14 cellular contexts compared by ENCODE assay signal in genomic region chr19:41530184-41530534, GRCh38. TPM values are rescaled to one million over a fixed set of nuclear protein-coding genes. Genes with fewer than 3 reads are reported as not detected.
DNase-seq lines count a peak whose midpoint lies in the region; ATAC-seq and TF ChIP-seq lines count a peak whose summit lies in the region.
"Had no signal": no experiment of that assay in that cellular context is flagged by ENCODE, and none has a peak within 500 bp of the region (broad histone marks: within the 10 kb centered on the region; RNA-seq: fewer than 3 reads in every experiment).

No MANE protein-coding gene starts in this region.

- H3K36me3 Mint-ChIP-seq in activated naive CD4-positive, alpha-beta T cell treated with anti-CD3 and anti-CD28 coated beads, Interleukin-2, amount 50 U/mL, for 24 hours: peaks cover 17% of the 10 kb centered on the region
- peaks cover 19% of the 10 kb centered on the region for H3K36me3 Mint-ChIP-seq in activated T-helper 1 cell treated with anti-CD3 and anti-CD28 coated beads, Interleukin-12 subunit alpha, Interleukin-12 subunit beta, Interleukin-2, Interleukin-4 antibody, amounts not matched to agents 30 ng/mL and 10 ng/mL and 1 ng/mL, durations not matched to agents 14 hours and 24 hours and 36 hours (ENCODE audit: low read depth)

- ATAC-seq in lower lobe of right lung: no peak
- no peak for ATAC-seq in aorta (ENCODE audit: low FRiP score)
- ATAC-seq in HG03175 (IDR thresholded peaks at IDR 0.05; ENCODE audit: unreplicated experiment): no peak

- no peaks in the 10 kb centered on the region for H3K9me3 ChIP-seq in lower lobe of right lung
- H3K9me3 ChIP-seq in aorta (ENCODE audit: control insufficient read depth, low read length): peaks cover 4% of the 10 kb centered on the region
- H3K9me3 ChIP-seq: ovary, SJCRH30 had no signal

- no peaks in the 10 kb centered on the region for H3K27me3 Mint-ChIP-seq in activated naive CD4-positive, alpha-beta T cell treated with anti-CD3 and anti-CD28 coated beads, Interleukin-2, amount 50 U/mL, for 24 hours
- peaks cover 5% of the 10 kb centered on the region for H3K27me3 Mint-ChIP-seq in activated T-helper 1 cell treated with anti-CD3 and anti-CD28 coated beads, Interleukin-12 subunit alpha, Interleukin-12 subunit beta, Interleukin-2, Interleukin-4 antibody, amounts not matched to agents 30 ng/mL and 10 ng/mL and 1 ng/mL, durations not matched to agents 14 hours and 24 hours and 36 hours (ENCODE audit: insufficient read depth)

- peaks cover 12% of the 10 kb centered on the region for H3K9me3 Mint-ChIP-seq in activated naive CD4-positive, alpha-beta T cell treated with anti-CD3 and anti-CD28 coated beads, Interleukin-2, amount 50 U/mL, for 24 hours
- peaks cover 33% of the 10 kb centered on the region for H3K9me3 Mint-ChIP-seq in activated T-helper 1 cell treated with anti-CD3 and anti-CD28 coated beads, Interleukin-12 subunit alpha, Interleukin-12 subunit beta, Interleukin-2, Interleukin-4 antibody, amounts not matched to agents 30 ng/mL and 10 ng/mL and 1 ng/mL, durations not matched to agents 14 hours and 24 hours and 36 hours

- H3K4me3 ChIP-seq in lower lobe of right lung (no peak overlapping the region), aorta (ENCODE audit: low read length in 2 of 2) (no peak overlapping the region)
- H3K4me3 ChIP-seq: ovary, SJCRH30 had no signal

- peak overlapping the region; percentile 53 for H3K27ac Mint-ChIP-seq in activated naive CD4-positive, alpha-beta T cell treated with anti-CD3 and anti-CD28 coated beads, Interleukin-2, amount 50 U/mL, for 24 hours
- H3K27ac Mint-ChIP-seq in activated T-helper 1 cell treated with anti-CD3 and anti-CD28 coated beads, Interleukin-12 subunit alpha, Interleukin-12 subunit beta, Interleukin-2, Interleukin-4 antibody, amounts not matched to agents 30 ng/mL and 10 ng/mL and 1 ng/mL, durations not matched to agents 14 hours and 24 hours and 36 hours: peak overlapping the region; percentile 87

- peak overlapping the region; percentile 85 for H3K4me3 Mint-ChIP-seq in activated naive CD4-positive, alpha-beta T cell treated with anti-CD3 and anti-CD28 coated beads, Interleukin-2, amount 50 U/mL, for 24 hours
- H3K4me3 Mint-ChIP-seq in activated T-helper 1 cell treated with anti-CD3 and anti-CD28 coated beads, Interleukin-12 subunit alpha, Interleukin-12 subunit beta, Interleukin-2, Interleukin-4 antibody, amounts not matched to agents 30 ng/mL and 10 ng/mL and 1 ng/mL, durations not matched to agents 14 hours and 24 hours and 36 hours: peak overlapping the region; percentile 82

- H3K27ac ChIP-seq in lower lobe of right lung: peak overlapping the region; percentile 86
- H3K27ac ChIP-seq in temporal lobe (ENCODE audit: low read depth, low read length): peak overlapping the region; percentile 7
- no peak overlapping the region for H3K27ac ChIP-seq in aorta (ENCODE audit: low read depth in 1 of 2, low read length in 2 of 2)
- H3K27ac ChIP-seq: ovary, SJCRH30, WERI-Rb-1 had no signal

- in situ Hi-C loops in KBM-7 (cut with MboI; ENCODE audit: low pct_unique_long_range_greater_than_20kb, low sequenced_read_pairs): no loop called here

- H3K27me3 ChIP-seq in lower lobe of right lung (ENCODE audit: low read depth): no peaks in the 10 kb centered on the region
- no peaks in the 10 kb centered on the region for H3K27me3 ChIP-seq in aorta (ENCODE audit: control insufficient read depth in 1 of 2, insufficient read depth in 2 of 2, low read length in 1 of 2)
- H3K27me3 ChIP-seq: ovary had no signal

- H3K36me3 ChIP-seq in lower lobe of right lung (no peaks in the 10 kb centered on the region), aorta (ENCODE audit: control insufficient read depth in 1 of 2, insufficient read depth in 2 of 2, low read length in 1 of 2) (no peaks in the 10 kb centered on the region)
- H3K36me3 ChIP-seq: ovary, SJCRH30, WERI-Rb-1 had no signal

- intact Hi-C loops in activated T-helper 1 cell treated with anti-CD3 and anti-CD28 coated beads, Interleukin-12 subunit alpha, Interleukin-12 subunit beta, Interleukin-2, Interleukin-4 antibody, amounts not matched to agents 30 ng/mL and 10 ng/mL and 1 ng/mL, durations not matched to agents 14 hours and 24 hours and 36 hours (cut with micrococcal nuclease): loop anchor here (5.0 kb wide), 2 partner anchors 133 to 268 kb away; partner anchors contain the start of genes BCKDHA, EXOSC5 and HNRNPUL1
- intact Hi-C loops in lower lobe of right lung (cut with DNase I) (no loop called here), aorta (cut with DNase I) (no loop called here)

- H3K4me1 ChIP-seq in lower lobe of right lung (peaks cover 53% of the 10 kb centered on the region), aorta (ENCODE audit: control insufficient read depth in 1 of 2, insufficient read depth in 2 of 2, low read length in 2 of 2) (no peaks in the 10 kb centered on the region)

- 79 to 81% methylated on average over 4 of the region's 4 CpGs for WGBS in aorta, 2 donors

- no peak for TF ChIP-seq CTCF in lower lobe of right lung (IDR thresholded peaks at IDR 0.05)

- peaks cover 54% of the 10 kb centered on the region for H3K4me1 Mint-ChIP-seq in activated naive CD4-positive, alpha-beta T cell treated with anti-CD3 and anti-CD28 coated beads, Interleukin-2, amount 50 U/mL, for 24 hours
- H3K4me1 Mint-ChIP-seq in activated T-helper 1 cell treated with anti-CD3 and anti-CD28 coated beads, Interleukin-12 subunit alpha, Interleukin-12 subunit beta, Interleukin-2, Interleukin-4 antibody, amounts not matched to agents 30 ng/mL and 10 ng/mL and 1 ng/mL, durations not matched to agents 14 hours and 24 hours and 36 hours (ENCODE audit: low read depth): peaks cover 75% of the 10 kb centered on the region

- DNase-seq in activated naive CD4-positive, alpha-beta T cell treated with anti-CD3 and anti-CD28 coated beads, Interleukin-2, amount 50 U/mL, for 16 hours: no peak
- DNase-seq in activated T-helper 1 cell treated with anti-CD3 and anti-CD28 coated beads, Interleukin-12 subunit alpha, Interleukin-12 subunit beta, Interleukin-2, Interleukin-4 antibody, amounts not matched to agents 30 ng/mL and 10 ng/mL and 1 ng/mL, durations not matched to agents 14 hours and 24 hours and 36 hours (ENCODE audit: low spot score): no peak
- DNase-seq in lower lobe of right lung (no peak), aorta (no peak), KBM-7 (no peak)
- DNase-seq: mammary epithelial cell, NCI-H187 treated with DMSO at 0.1 percent for 48 hours, NCI-H774, ovary, WERI-Rb-1 had no signal

RNA-seq across cellular contexts. Expression of gene CEACAM21, which starts 45.8 kb away (rescaled TPM):
- 34.1 and 38.5 TPM in 2 replicates for total RNA-seq in activated T-helper 1 cell treated with anti-CD3 and anti-CD28 coated beads, Interleukin-12 subunit alpha, Interleukin-12 subunit beta, Interleukin-2, Interleukin-4 antibody, amounts not matched to agents 30 ng/mL and 10 ng/mL and 1 ng/mL, durations not matched to agents 14 hours and 24 hours and 36 hours
- 28.8 TPM for total RNA-seq in lower lobe of right lung
- total RNA-seq in temporal lobe: 0.74 TPM
- total RNA-seq in aorta: 1 to 10 TPM; 1.6 to 3.1 TPM
- under 1 TPM in 1 of 2 donors, not detected in 1; 0.38 TPM for polyA plus RNA-seq in aorta
- total RNA-seq: mammary epithelial cell had no signal
- polyA plus RNA-seq: mammary epithelial cell had no signal

Comparison
In these comparisons a context has a peak if more than half of its experiments do, and no peak if none do; other contexts are left out.
1. H3K27ac ChIP-seq: peak in lower lobe of right lung (single experiment) and temporal lobe (single experiment); none in aorta (0 of 2).